ENCODE assay signal across 1 cellular context in genomic region chr14:65487783-65488578, GRCh38.
TF ChIP-seq lines count a peak whose summit lies in the region.

No MANE protein-coding gene starts in this region.

TF ChIP-seq in neural cell, 6 proteins besides CTCF, POLR2A, EP300 and RAD21 (continued from another document):
- no peak for TF ChIP-seq REST (IDR thresholded peaks at IDR 0.05; ENCODE audit: borderline replicate concordance)
